Comparison of ENCODE assay signal across 26 cellular contexts in genomic region chrX:75968293-75968692, GRCh38.
DNase-seq lines count a peak whose midpoint lies in the region; ATAC-seq, FAIRE-seq and TF ChIP-seq lines count a peak whose summit lies in the region.
"Had no signal": no experiment of that assay in that cellular context is flagged by ENCODE, and none has a peak within 500 bp of the region (broad histone marks: within the 10 kb centered on the region; RNA-seq: fewer than 3 reads in every experiment).

No MANE protein-coding gene starts in this region.

- H3K4me2 ChIP-seq in GM12878 (ENCODE audit: control insufficient read depth, insufficient read depth), result no peak overlapping the region

- CTCF ChIA-PET in GM12878 (lab: Yijun Ruan, JAX), result no interaction called here

- no peak overlapping the region for H2AFZ ChIP-seq in GM12878 (ENCODE audit: control insufficient read depth, low read depth, low read length)

- no peaks in the 10 kb centered on the region for H3K9me3 ChIP-seq in GM12878 (replicated peaks; ENCODE audit: control insufficient read depth, insufficient read depth, low read length)
- H3K9me3 ChIP-seq in T-helper 17 cell (ENCODE audit: control insufficient read depth, low read length, poor library complexity, severe bottlenecking), result no peaks in the 10 kb centered on the region
- no peaks in the 10 kb centered on the region for H3K9me3 ChIP-seq in uterus
- H3K9me3 ChIP-seq: ovary had no signal

- H3K9ac ChIP-seq in GM12878 (ENCODE audit: control insufficient read depth, insufficient read depth, low read length), result no peak overlapping the region

- SMC1A ChIA-PET in GM12878 (lab: Charles Lee; ENCODE audit: uncharacterized antibody, unreplicated experiment), result interaction anchor here (0.6 kb wide), 1 partner anchor 108 kb away, joined by 3 read pairs; no protein-coding TSS in a partner anchor

- H3K4me1 Mint-ChIP-seq in activated naive CD8-positive, alpha-beta T cell treated with anti-CD3 and anti-CD28 coated beads, Interleukin-2, amount 50 U/mL, for 24 hours, result no peaks in the 10 kb centered on the region
- H3K4me1 Mint-ChIP-seq in activated naive CD8-positive, alpha-beta T cell treated with anti-CD3 and anti-CD28 coated beads for 36 hours, result no peaks in the 10 kb centered on the region
- H3K4me1 Mint-ChIP-seq in T-helper 17 cell, result no peaks in the 10 kb centered on the region
- H3K4me1 Mint-ChIP-seq: activated CD4-positive, alpha-beta T cell treated with anti-CD3 and anti-CD28 coated beads, Interleukin-2, amount 10 ng/mL, durations not matched to agents 24 days and 14 days; activated naive CD8-positive, alpha-beta T cell treated with anti-CD3 and anti-CD28 coated beads, Interleukin-2, amount 10 ng/mL, durations not matched to agents 7 days and 5 days; activated T-helper 17 cell treated with anti-CD3 and anti-CD28 coated beads, Interleukin-2, amount 50 U/mL, for 72 hours had no signal

- no peaks in the 10 kb centered on the region for H4K20me1 ChIP-seq in GM12878 (ENCODE audit: control insufficient read depth, insufficient read depth)

- TF ChIP-seq EP300 in GM12878 (IDR thresholded peaks at IDR 0.05; ENCODE audit: borderline replicate concordance in 1 of 2, control insufficient read depth in 1 of 2, low read depth in 2 of 2, low read length in 2 of 2), result no peak

- TF ChIP-seq POLR2A in GM12878 (IDR thresholded peaks at IDR 0.05; ENCODE audit: low read depth, low read length), result no peak
- TF ChIP-seq POLR2A in uterus (IDR thresholded peaks at IDR 0.05), result no peak

- H3K9me3 Mint-ChIP-seq in activated naive CD8-positive, alpha-beta T cell treated with anti-CD3 and anti-CD28 coated beads, Interleukin-2, amount 50 U/mL, for 24 hours, result no peaks in the 10 kb centered on the region
- H3K9me3 Mint-ChIP-seq in activated naive CD8-positive, alpha-beta T cell treated with anti-CD3 and anti-CD28 coated beads for 36 hours, result no peaks in the 10 kb centered on the region
- H3K9me3 Mint-ChIP-seq: activated CD4-positive, alpha-beta T cell treated with anti-CD3 and anti-CD28 coated beads, Interleukin-2, amount 10 ng/mL, durations not matched to agents 24 days and 14 days; activated naive CD8-positive, alpha-beta T cell treated with anti-CD3 and anti-CD28 coated beads, Interleukin-2, amount 10 ng/mL, durations not matched to agents 7 days and 5 days; activated T-helper 17 cell treated with anti-CD3 and anti-CD28 coated beads, Interleukin-2, amount 50 U/mL, for 72 hours; natural killer cell treated with Interleukin-12 subunit alpha and Interleukin-12 subunit beta and Interleukin-15 and Interleukin-18, amount 100 ng/mL, for 72 hours had no signal

- BruUV-seq in GM12878 (replicated peaks; lab: Mats Ljungman, UMichigan), result no TSS peak

- no peak for FAIRE-seq in GM12878 (lab: Jason Lieb, UNC)
- FAIRE-seq: HTR-8/SVneo had no signal

- TF ChIP-seq CTCF in LNCaP clone FGC (IDR thresholded peaks at IDR 0.05; ENCODE audit: control insufficient read depth, extremely low read depth, insufficient read depth), result peak; percentile 44
- no peak for TF ChIP-seq CTCF in GM12878 (IDR thresholded peaks at IDR 0.05 in 2 of 3, conservative IDR thresholded peaks at IDR 0.05 in 1 of 3; ENCODE audit: control insufficient read depth in 2 of 3, extremely low read depth in 1 of 3, insufficient read depth in 1 of 3, low read depth in 3 of 3, low read length in 3 of 3)
- TF ChIP-seq CTCF in uterus (IDR thresholded peaks at IDR 0.05), result no peak

- H3K27me3 Mint-ChIP-seq in activated naive CD8-positive, alpha-beta T cell treated with anti-CD3 and anti-CD28 coated beads, Interleukin-2, amount 50 U/mL, for 24 hours, result no peaks in the 10 kb centered on the region
- H3K27me3 Mint-ChIP-seq in activated naive CD8-positive, alpha-beta T cell treated with anti-CD3 and anti-CD28 coated beads for 36 hours, result no peaks in the 10 kb centered on the region
- H3K27me3 Mint-ChIP-seq in T-helper 17 cell, result no peaks in the 10 kb centered on the region
- H3K27me3 Mint-ChIP-seq: activated CD4-positive, alpha-beta T cell treated with anti-CD3 and anti-CD28 coated beads, Interleukin-2, amount 10 ng/mL, durations not matched to agents 24 days and 14 days; activated naive CD8-positive, alpha-beta T cell treated with anti-CD3 and anti-CD28 coated beads, Interleukin-2, amount 10 ng/mL, durations not matched to agents 7 days and 5 days; activated T-helper 17 cell treated with anti-CD3 and anti-CD28 coated beads, Interleukin-2, amount 50 U/mL, for 72 hours; natural killer cell treated with Interleukin-12 subunit alpha and Interleukin-12 subunit beta and Interleukin-15 and Interleukin-18, amount 100 ng/mL, for 72 hours had no signal

- H3K36me3 Mint-ChIP-seq in activated naive CD8-positive, alpha-beta T cell treated with anti-CD3 and anti-CD28 coated beads, Interleukin-2, amount 50 U/mL, for 24 hours (ENCODE audit: low read depth), result no peaks in the 10 kb centered on the region
- H3K36me3 Mint-ChIP-seq in activated naive CD8-positive, alpha-beta T cell treated with anti-CD3 and anti-CD28 coated beads for 36 hours, result no peaks in the 10 kb centered on the region
- H3K36me3 Mint-ChIP-seq in T-helper 17 cell (ENCODE audit: low read depth), result no peaks in the 10 kb centered on the region
- H3K36me3 Mint-ChIP-seq: activated naive CD8-positive, alpha-beta T cell treated with anti-CD3 and anti-CD28 coated beads, Interleukin-2, amount 10 ng/mL, durations not matched to agents 7 days and 5 days; natural killer cell treated with Interleukin-12 subunit alpha and Interleukin-12 subunit beta and Interleukin-15 and Interleukin-18, amount 100 ng/mL, for 72 hours had no signal

- H3K27me3 ChIP-seq in GM12878 (replicated peaks in 1 of 2; ENCODE audit: control insufficient read depth in 2 of 2, insufficient read depth in 2 of 2, low read length in 1 of 2) (no peaks in the 10 kb centered on the region), uterus (no peaks in the 10 kb centered on the region)
- H3K27me3 ChIP-seq: ovary had no signal

- H3K79me2 ChIP-seq in GM12878 (ENCODE audit: control insufficient read depth, insufficient read depth, low read length), result no peaks in the 10 kb centered on the region

- H3K27ac ChIP-seq in GM12878 (ENCODE audit: control insufficient read depth, insufficient read depth) (no peak overlapping the region), uterus (no peak overlapping the region)
- H3K27ac ChIP-seq: epithelial cell of prostate, left ventricle myocardium inferior, ovary had no signal

- RAD21 ChIA-PET in GM12878 (lab: Charles Lee; ENCODE audit: unreplicated experiment), result no interaction called here

- H3K4me3 Mint-ChIP-seq in activated naive CD8-positive, alpha-beta T cell treated with anti-CD3 and anti-CD28 coated beads, Interleukin-2, amount 50 U/mL, for 24 hours, result no peak overlapping the region
- H3K4me3 Mint-ChIP-seq in activated naive CD8-positive, alpha-beta T cell treated with anti-CD3 and anti-CD28 coated beads for 36 hours, result no peak overlapping the region
- H3K4me3 Mint-ChIP-seq in T-helper 17 cell, result no peak overlapping the region
- H3K4me3 Mint-ChIP-seq: activated CD4-positive, alpha-beta T cell treated with anti-CD3 and anti-CD28 coated beads, Interleukin-2, amount 10 ng/mL, durations not matched to agents 24 days and 14 days; activated naive CD8-positive, alpha-beta T cell treated with anti-CD3 and anti-CD28 coated beads, Interleukin-2, amount 10 ng/mL, durations not matched to agents 7 days and 5 days; activated T-helper 17 cell treated with anti-CD3 and anti-CD28 coated beads, Interleukin-2, amount 50 U/mL, for 72 hours; HFFc6; natural killer cell treated with Interleukin-12 subunit alpha and Interleukin-12 subunit beta and Interleukin-15 and Interleukin-18, amount 100 ng/mL, for 72 hours had no signal

- in situ Hi-C loops in GM12878 (cut with MboI), result no loop called here

- WGBS in GM12878 (ENCODE audit: insufficient coverage, insufficient replicate concordance, low lambda C conversion rate, missing lambda C conversion rate), result 56% methylated on average over 5 of the region's 5 CpGs

- POLR2A ChIA-PET in GM12878 (lab: Charles Lee), result no interaction called here

- peak; percentile 2 for DNase-seq in activated naive CD8-positive, alpha-beta T cell treated with anti-CD3 and anti-CD28 coated beads, Interleukin-2, amount 50 U/mL, for 24 hours
- DNase-seq in activated naive CD8-positive, alpha-beta T cell treated with anti-CD3 and anti-CD28 coated beads for 36 hours, result no peak
- DNase-seq in LNCaP clone FGC (ENCODE audit: low read depth), result no peak
- no peak for DNase-seq in GM12878 (ENCODE audit: low read depth, low spot score)
- DNase-seq in T-helper 17 cell, result no peak
- no peak for DNase-seq in uterus
- no peak for DNase-seq in T1000 (lab: John Stamatoyannopoulos, UW)
- DNase-seq: activated CD4-positive, alpha-beta T cell treated with anti-CD3 and anti-CD28 coated beads, Interleukin-2, amount 10 ng/mL, durations not matched to agents 24 days and 14 days; activated naive CD8-positive, alpha-beta T cell treated with anti-CD3 and anti-CD28 coated beads, Interleukin-2, amount 10 ng/mL, durations not matched to agents 7 days and 5 days; cerebellar nuclear complex; GF-D8; head of caudate nucleus; HFFc6; left ventricle myocardium inferior; midbrain; NCI-H2029; NCI-H446 treated with DMSO at 0.1 percent for 48 hours; ovary; right cardiac atrium; SHP77; stimulated activated CD8-positive, alpha-beta memory T cell treated with anti-CD3 and anti-CD28 coated beads, Interleukin-4, amount 100 ng/mL, for 48 hours; SW 1271 had no signal

- no peaks in the 10 kb centered on the region for H3K36me3 ChIP-seq in GM12878 (ENCODE audit: control insufficient read depth in 2 of 2, insufficient read depth in 2 of 2, low read length in 1 of 2)
- no peaks in the 10 kb centered on the region for H3K36me3 ChIP-seq in uterus
- H3K36me3 ChIP-seq: left ventricle myocardium inferior, ovary had no signal

- no peaks in the 10 kb centered on the region for H3K4me1 ChIP-seq in GM12878 (ENCODE audit: control insufficient read depth, insufficient read depth, low read length)
- H3K4me1 ChIP-seq in uterus, result no peaks in the 10 kb centered on the region
- H3K4me1 ChIP-seq: left ventricle myocardium inferior had no signal

- intact Hi-C loops in GM12878 (cut with micrococcal nuclease; ENCODE audit: unreplicated experiment) (no loop called here), uterus (cut with DNase I; ENCODE audit: low total_unique reads) (no loop called here)

- H3K4me3 ChIP-seq in LNCaP clone FGC (ENCODE audit: low read depth, low read length) (no peak overlapping the region), GM12878 (no peak overlapping the region), uterus (no peak overlapping the region)
- H3K4me3 ChIP-seq: left ventricle myocardium inferior, ovary had no signal

- ATAC-seq in activated naive CD8-positive, alpha-beta T cell treated with anti-CD3 and anti-CD28 coated beads, Interleukin-2, amount 50 U/mL, for 24 hours, result no peak
- ATAC-seq in GM12878 (0 out of 3 replicates have a peak, but pooled peaks have one; percentile 39), T-helper 17 cell (no peak)
- ATAC-seq: activated T-helper 17 cell treated with anti-CD3 and anti-CD28 coated beads, Interleukin-2, amount 50 U/mL, for 72 hours; natural killer cell treated with Interleukin-12 subunit alpha and Interleukin-12 subunit beta and Interleukin-15 and Interleukin-18, amount 100 ng/mL, for 72 hours; right cardiac atrium had no signal

- TF ChIP-seq RAD21 in GM12878 (IDR thresholded peaks at IDR 0.05; ENCODE audit: insufficient read depth, low read depth, low read length), result no peak

- H3K27ac Mint-ChIP-seq in activated naive CD8-positive, alpha-beta T cell treated with anti-CD3 and anti-CD28 coated beads, Interleukin-2, amount 50 U/mL, for 24 hours, result no peak overlapping the region
- no peak overlapping the region for H3K27ac Mint-ChIP-seq in activated naive CD8-positive, alpha-beta T cell treated with anti-CD3 and anti-CD28 coated beads for 36 hours
- no peak overlapping the region for H3K27ac Mint-ChIP-seq in T-helper 17 cell
- H3K27ac Mint-ChIP-seq: activated CD4-positive, alpha-beta T cell treated with anti-CD3 and anti-CD28 coated beads, Interleukin-2, amount 10 ng/mL, durations not matched to agents 24 days and 14 days; activated naive CD8-positive, alpha-beta T cell treated with anti-CD3 and anti-CD28 coated beads, Interleukin-2, amount 10 ng/mL, durations not matched to agents 7 days and 5 days; activated T-helper 17 cell treated with anti-CD3 and anti-CD28 coated beads, Interleukin-2, amount 50 U/mL, for 72 hours; HFFc6; natural killer cell treated with Interleukin-12 subunit alpha and Interleukin-12 subunit beta and Interleukin-15 and Interleukin-18, amount 100 ng/mL, for 72 hours had no signal
